1 cellular context compared by ENCODE assay signal in genomic region chr10:92405006-92405924, GRCh38.
TF ChIP-seq lines count a peak whose summit lies in the region.

No MANE protein-coding gene starts in this region.

TF ChIP-seq in K562, 482 proteins besides CTCF, POLR2A, EP300 and RAD21 (continued from another document):
- no peak for TF ChIP-seq NELFE (IDR thresholded peaks at IDR 0.05; ENCODE audit: insufficient read depth, insufficient read length)
